ENCODE assay signal across 8 cellular contexts in the genomic region with DNA sequence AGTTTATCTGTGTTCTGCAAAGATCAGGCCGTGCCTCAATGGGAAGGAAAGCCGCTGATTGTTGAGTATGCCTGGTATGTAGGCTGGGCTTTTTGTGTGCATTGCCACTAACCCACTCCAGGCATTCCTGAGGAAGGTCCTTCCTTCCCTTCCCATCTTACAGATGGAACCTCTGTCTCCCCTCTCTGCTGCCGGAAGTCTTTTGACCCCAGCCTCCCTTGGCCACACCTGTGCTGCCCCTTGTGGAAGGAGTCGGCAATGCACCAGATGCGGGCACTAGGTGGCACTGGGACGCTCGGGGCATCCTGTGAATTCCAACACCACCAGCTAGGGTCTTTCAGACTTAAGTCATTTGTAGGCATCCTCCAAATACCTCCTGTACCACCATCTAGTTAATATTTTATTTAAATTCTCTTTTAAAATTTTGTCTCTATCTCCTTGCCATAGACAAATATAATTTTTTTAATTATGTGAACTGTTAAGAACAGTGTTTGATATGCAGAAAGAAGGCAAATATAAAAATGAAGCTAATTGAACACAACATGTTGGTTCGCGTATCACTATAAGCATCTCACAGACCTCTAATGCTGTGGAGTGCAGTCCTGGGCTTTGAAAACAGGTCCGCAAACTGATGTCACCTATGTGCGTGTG.
DNase-seq lines count a peak whose midpoint lies in the region; ATAC-seq, FAIRE-seq and TF ChIP-seq lines count a peak whose summit lies in the region.

No MANE protein-coding gene starts in this region.

- DNase-seq in COR-L47 (lab: John Stamatoyannopoulos, UW) (peak; percentile 9), H1 (ENCODE audit: low read depth in 1 of 2, low spot score in 2 of 2) (peak; percentile 51 to 97), osteocyte (ENCODE audit: extremely low spot score, unreplicated experiment) (no peak), sciatic nerve (ENCODE audit: low spot score) (no peak)
- peak; percentile 55 to 68 for DNase-seq in activated CD4-positive, alpha-beta T cell treated with anti-CD3 and anti-CD28 coated beads, Interleukin-2, amount 50 U/mL, for 4 hours

- no peak overlapping the region for H3K56ac ChIP-seq in H1 (replicated peaks; ENCODE audit: insufficient read length, low read depth, low read length)

- no peak overlapping the region for H3K4me3 Mint-ChIP-seq in osteocyte (ENCODE audit: unreplicated experiment)

- H4K5ac ChIP-seq in H1 (ENCODE audit: insufficient read length, low read depth, low read length) = no peak overlapping the region

- no peaks in the 10 kb centered on the region for H3K79me2 ChIP-seq in H1 (ENCODE audit: control insufficient read depth in 1 of 2, insufficient read depth in 2 of 2, low read length in 2 of 2)

- H4K91ac ChIP-seq in H1 (replicated peaks; ENCODE audit: insufficient read length, low read length) = no peak overlapping the region

- no peak overlapping the region for H2AFZ ChIP-seq in H1 (ENCODE audit: low read length)

- no peak overlapping the region for H3K4ac ChIP-seq in H1 (replicated peaks; ENCODE audit: insufficient read length, low read depth, low read length)

- H3K9me3 ChIP-seq in H1 (ENCODE audit: insufficient read depth in 2 of 2, low read depth in 1 of 2, low read length in 1 of 2) = no peaks in the 10 kb centered on the region

- ATAC-seq in HG02759 (IDR thresholded peaks at IDR 0.05; ENCODE audit: unreplicated experiment) (no peak), HG03378 (IDR thresholded peaks at IDR 0.05; ENCODE audit: unreplicated experiment) (no peak), sciatic nerve (no peak)

- no peak overlapping the region for H2BK5ac ChIP-seq in H1 (ENCODE audit: low read depth, low read length)

- peak; percentile 80 to 86 for TF ChIP-seq RAD21 in H1 (IDR thresholded peaks at IDR 0.05 in 1 of 2, conservative IDR thresholded peaks at IDR 0.05 in 1 of 2; ENCODE audit: low read depth in 2 of 2, low read length in 2 of 2)

- H3K14ac ChIP-seq in H1 (ENCODE audit: insufficient read length) = no peak overlapping the region

- H2AK5ac ChIP-seq in H1 (ENCODE audit: low read depth, low read length) = no peak overlapping the region

- no peak overlapping the region; the same call in 1 of the 2 replicates for H2BK15ac ChIP-seq in H1 (ENCODE audit: low read length)

- no peak overlapping the region for H3K4me3 ChIP-seq in H1 (ENCODE audit: extremely low read depth in 1 of 4, insufficient read depth in 2 of 4, low read depth in 3 of 4, low read length in 4 of 4)

- no peak overlapping the region for H3K27ac Mint-ChIP-seq in osteocyte (ENCODE audit: unreplicated experiment)

- no peak for TF ChIP-seq POLR2A in H1 (IDR thresholded peaks at IDR 0.05; ENCODE audit: control extremely low read depth in 1 of 2, low read depth in 2 of 2, low read length in 2 of 2)

- TF ChIP-seq EP300 in H1 (IDR thresholded peaks at IDR 0.05; ENCODE audit: borderline replicate concordance in 1 of 2, low read depth in 2 of 2, low read length in 2 of 2) = 0 out of 3 replicates have a peak, but pooled peaks of 1 of the 2 experiments have one; percentile 24

- H4K8ac ChIP-seq in H1 (ENCODE audit: extremely low read depth, insufficient read depth, low read length) = no peak overlapping the region

- H3K23ac ChIP-seq in H1 (ENCODE audit: insufficient read length) = no peak overlapping the region

- H2BK12ac ChIP-seq in H1 (ENCODE audit: low read depth, low read length) = no peak overlapping the region

- peaks cover 8% of the 10 kb centered on the region for H3K36me3 Mint-ChIP-seq in osteocyte (ENCODE audit: unreplicated experiment)

- no peak overlapping the region for H2BK20ac ChIP-seq in H1 (ENCODE audit: low read length)

- intact Hi-C loops in sciatic nerve (cut with DNase I) = no loop called here

- H3K9ac ChIP-seq in H1 (replicated peaks in 1 of 4; ENCODE audit: extremely low read depth in 1 of 4, low read depth in 3 of 4, low read length in 3 of 4) = no peak overlapping the region

- H3K79me1 ChIP-seq in H1 (ENCODE audit: low read depth, low read length) = no peaks in the 10 kb centered on the region

- H2BK120ac ChIP-seq in H1 (replicated peaks; ENCODE audit: low read depth, low read length) = no peak overlapping the region

- no peaks in the 10 kb centered on the region for H3K23me2 ChIP-seq in H1 (ENCODE audit: low read depth, low read length)

- H3K4me2 ChIP-seq in H1 (ENCODE audit: insufficient read depth in 1 of 2, low read depth in 2 of 2, low read length in 2 of 2) = no peak overlapping the region

- CTCF ChIA-PET in H1 (lab: Charles Lee; ENCODE audit: partially characterized antibody) = interaction anchor here (0.6 to 4.6 kb wide), 38 partner anchors 10 to 282 kb away, joined by 3 to 38 read pairs (median 4); no protein-coding TSS in a partner anchor

- TF ChIP-seq CTCF in LNCAP (IDR thresholded peaks at IDR 0.05) (peak; percentile 76), H1 (IDR thresholded peaks at IDR 0.05; ENCODE audit: control extremely low read depth in 1 of 3, insufficient read depth in 1 of 3, low read depth in 1 of 3, low read length in 3 of 3) (peak; percentile 98 to 100 (median 99)), osteocyte (IDR thresholded peaks at IDR 0.05) (peak; percentile 60)

- no peak overlapping the region for H3K18ac ChIP-seq in H1 (ENCODE audit: extremely low read depth, low read length)

- no peaks in the 10 kb centered on the region for H3K9me3 Mint-ChIP-seq in osteocyte (ENCODE audit: unreplicated experiment)

- H3K36me3 ChIP-seq in H1 (ENCODE audit: control insufficient read depth in 2 of 4, insufficient read depth in 4 of 4, low read length in 3 of 4) = no peaks in the 10 kb centered on the region

- H3K27ac ChIP-seq in H1 (ENCODE audit: low read depth, low read length) = no peak overlapping the region

- no peaks in the 10 kb centered on the region for H4K20me1 ChIP-seq in H1 (replicated peaks in 1 of 2; ENCODE audit: control insufficient read depth in 1 of 2, insufficient read depth in 2 of 2, low read length in 2 of 2)

- 57% methylated on average over 11 of the region's 11 CpGs; no CpG with 5 or more reads in 1 of the 2 experiments for WGBS in H1 (ENCODE audit: extremely low coverage in 1 of 2, insufficient coverage in 1 of 2, insufficient read length in 1 of 2, insufficient replicate concordance in 2 of 2, low coverage in 1 of 2, low lambda C conversion rate in 2 of 2, missing lambda C conversion rate in 1 of 2), 2 experiments

- peaks cover 3% of the 10 kb centered on the region for H3K4me1 Mint-ChIP-seq in osteocyte (ENCODE audit: unreplicated experiment)

- no peaks in the 10 kb centered on the region for H3K27me3 ChIP-seq in H1 (replicated peaks in 1 of 4; ENCODE audit: control insufficient read depth in 3 of 4, extremely low read depth in 1 of 4, insufficient read depth in 3 of 4, low read length in 3 of 4)

- POLR2A ChIA-PET in H1 (lab: Charles Lee; ENCODE audit: partially characterized antibody) = interaction anchor here (1.0 kb wide), 1 partner anchor 16 kb away, joined by 3 read pairs; no protein-coding TSS in a partner anchor

- no peaks in the 10 kb centered on the region for H3K27me3 Mint-ChIP-seq in osteocyte (ENCODE audit: unreplicated experiment)

- H3K4me1 ChIP-seq in H1 (replicated peaks in 1 of 4; ENCODE audit: control insufficient read depth in 3 of 4, insufficient read depth in 4 of 4, low read length in 3 of 4) = no peaks in the 10 kb centered on the region

- peak; percentile 85 for FAIRE-seq in H1 (lab: Jason Lieb, UNC)

TF ChIP-seq in H1, 55 proteins besides CTCF, POLR2A, EP300 and RAD21 (continues in another document):
- TF ChIP-seq GTF2F1 (IDR thresholded peaks at IDR 0.05; ENCODE audit: borderline replicate concordance, low read depth, low read length) (no peak), CREB1 (IDR thresholded peaks at IDR 0.05) (no peak), RBBP5 (IDR thresholded peaks at IDR 0.05; ENCODE audit: borderline replicate concordance, low read depth, low read length) (no peak), SP1 (IDR thresholded peaks at IDR 0.05; ENCODE audit: low read depth, low read length) (0 out of 2 replicates have a peak, but pooled peaks have one; percentile 36), JUND (IDR thresholded peaks at IDR 0.05; ENCODE audit: low read length) (no peak), TEAD4 (IDR thresholded peaks at IDR 0.05; ENCODE audit: low read depth, low read length) (peak; percentile 50), POLR2AphosphoS5 (IDR thresholded peaks at IDR 0.05; ENCODE audit: low read depth, low read length) (no peak)

Comparison
In these comparisons a context has a peak if more than half of its experiments do, and no peak if none do; other contexts are left out.
1. DNase-seq: peak in COR-L47 (single experiment), activated CD4-positive, alpha-beta T cell treated with anti-CD3 and anti-CD28 coated beads, Interleukin-2, amount 50 U/mL, for 4 hours (2 of 2) and H1 (2 of 2); none in osteocyte (single experiment) and sciatic nerve (single experiment).
2. Peak in every context shown above with its lines, with median percentiles within 50 percentile points of each other: CTCF ChIP-seq.